In genomic region chr14:24904533-24904932, GRCh38 we compare ENCODE assay signal across 8 cellular contexts.
"Had no signal": no experiment of that assay in that cellular context is flagged by ENCODE, and none has a peak within 500 bp of the region (broad histone marks: within the 10 kb centered on the region; RNA-seq: fewer than 3 reads in every experiment).

No MANE protein-coding gene starts in this region.

- ATAC-seq: GM12878 had no signal

- FAIRE-seq: G401.6, GM12878, GM12891, GM12892, GM18507, GM19239 had no signal

- DNase-seq: GDM1, GF-D8 had no signal

- H3K4me3 ChIP-seq: GM12878 had no signal
